8 cellular contexts compared by ENCODE assay signal in genomic region chr12:27179399-27180214, GRCh38.
A peak's percentile ranks its signal among the peaks of the same experiment; 100 is the strongest.
DNase-seq lines count a peak whose midpoint lies in the region; ATAC-seq, FAIRE-seq and TF ChIP-seq lines count a peak whose summit lies in the region.

No MANE protein-coding gene starts in this region.

- no peak for TF ChIP-seq POLR2A in NB4 (IDR thresholded peaks at IDR 0.05; ENCODE audit: extremely low read depth, insufficient read length)

- no peaks in the 10 kb centered on the region for H3K9me3 ChIP-seq in AG04450 (ENCODE audit: control insufficient read depth, insufficient read depth, low read length)
- H3K9me3 ChIP-seq in adipocyte (ENCODE audit: control insufficient read depth, low read length), result no peaks in the 10 kb centered on the region
- H3K9me3 ChIP-seq in keratinocyte (ENCODE audit: control insufficient read depth, low read depth, low read length), result no peaks in the 10 kb centered on the region
- H3K9me3 ChIP-seq in tibial artery, result no peaks in the 10 kb centered on the region

- no peaks in the 10 kb centered on the region for H3K79me2 ChIP-seq in keratinocyte (ENCODE audit: control insufficient read depth, insufficient read depth, low read length)

- H3K27ac ChIP-seq in AG04450 (ENCODE audit: low read depth, low read length) (no peak overlapping the region), keratinocyte (ENCODE audit: control insufficient read depth, insufficient read depth, low read length) (peak overlapping the region; percentile 62), tibial artery (peak overlapping the region; percentile 63 to 84)

- H4K20me1 ChIP-seq in keratinocyte (ENCODE audit: control insufficient read depth, extremely low read depth, insufficient read depth, low read length), result no peaks in the 10 kb centered on the region

- H3K9ac ChIP-seq in adipocyte (ENCODE audit: low read length), result peak overlapping the region; percentile 0
- peak overlapping the region; percentile 29 for H3K9ac ChIP-seq in keratinocyte (ENCODE audit: control insufficient read depth, extremely low read depth, insufficient read depth, low read length)

- H3K9me1 ChIP-seq in keratinocyte (ENCODE audit: control insufficient read depth, extremely low read depth, insufficient read depth, low read length), result no peaks in the 10 kb centered on the region

- H2AFZ ChIP-seq in keratinocyte (ENCODE audit: control insufficient read depth, low read length), result no peak overlapping the region

- TF ChIP-seq CTCF in AG04450 (IDR thresholded peaks at IDR 0.05; ENCODE audit: low read depth, low read length) (no peak), NB4 (IDR thresholded peaks at IDR 0.05; ENCODE audit: low read depth, low read length) (no peak), keratinocyte (optimal IDR thresholded peaks at IDR 0.05 in 1 of 3, IDR thresholded peaks at IDR 0.05 in 1 of 3, conservative IDR thresholded peaks at IDR 0.05 in 1 of 3; ENCODE audit: extremely low read depth in 1 of 3, insufficient read depth in 2 of 3, low read length in 3 of 3) (no peak), tibial artery (IDR thresholded peaks at IDR 0.05) (no peak)

- H3K4me1 ChIP-seq in adipocyte (ENCODE audit: control insufficient read depth, insufficient read depth, low read length) (peaks cover 50% of the 10 kb centered on the region), keratinocyte (ENCODE audit: control insufficient read depth, extremely low read depth, insufficient read depth, low read length) (peaks cover 41% of the 10 kb centered on the region), tibial artery (peaks cover 0 to 74% (median 23%) of the 10 kb centered on the region in 4 donors)

- H3K4me3 ChIP-seq in AG04450 (ENCODE audit: low read depth, low read length), result no peak overlapping the region
- H3K4me3 ChIP-seq in NB4 (ENCODE audit: low read depth, low read length), result peak overlapping the region; percentile 33
- H3K4me3 ChIP-seq in adipocyte (ENCODE audit: low read length), result no peak overlapping the region
- no peak overlapping the region for H3K4me3 ChIP-seq in keratinocyte (ENCODE audit: control insufficient read depth in 2 of 3, extremely low read depth in 1 of 3, insufficient read depth in 2 of 3, low read depth in 1 of 3, low read length in 3 of 3)
- peak overlapping the region in 1 of 2 donors; percentile 8 for H3K4me3 ChIP-seq in tibial artery

- H3K27me3 ChIP-seq in AG04450 (ENCODE audit: control insufficient read depth, insufficient read depth, low read length), result no peaks in the 10 kb centered on the region
- no peaks in the 10 kb centered on the region for H3K27me3 ChIP-seq in adipocyte (replicated peaks; ENCODE audit: control insufficient read depth, insufficient read depth, low read length)
- H3K27me3 ChIP-seq in keratinocyte (ENCODE audit: control insufficient read depth, extremely low read depth, insufficient read depth, low read length), result no peaks in the 10 kb centered on the region
- no peaks in the 10 kb centered on the region for H3K27me3 ChIP-seq in tibial artery

- no peaks in the 10 kb centered on the region for H3K36me3 ChIP-seq in adipocyte (ENCODE audit: control insufficient read depth, insufficient read depth, low read length, severe bottlenecking)
- H3K36me3 ChIP-seq in keratinocyte (ENCODE audit: control insufficient read depth in 2 of 2, extremely low read depth in 1 of 2, insufficient read depth in 2 of 2, low read length in 2 of 2), result no peaks in the 10 kb centered on the region
- H3K36me3 ChIP-seq in tibial artery, result no peaks in the 10 kb centered on the region

- ATAC-seq in HG02763 (IDR thresholded peaks at IDR 0.05; ENCODE audit: unreplicated experiment), result peak; percentile 87

- dilution Hi-C loops in keratinocyte (cut with MboI; ENCODE audit: extremely low pct_ligation_motif_present, low sequenced_read_pairs), result no loop called here

- DNase-seq in AG04450 (ENCODE audit: low read depth, low spot score) (peak; percentile 76), GM18507 (ENCODE audit: extremely low spot score, insufficient read length, low read depth) (peak; percentile 25), NB4 (ENCODE audit: low read depth) (peak; percentile 96), adipocyte (ENCODE audit: low read depth) (peak; percentile 87), keratinocyte (ENCODE audit: low read depth, low spot score) (peak; percentile 68), tibial artery (no peak)
- no peak for DNase-seq in stimulated activated naive CD4-positive, alpha-beta T cell (lab: John Stamatoyannopoulos, UW)

- CTCF ChIA-PET in AG04450 (lab: Charles Lee), result interaction anchor here (0.7 to 1.6 kb wide), 3 partner anchors 10 to 37 kb away, joined by 3 to 6 read pairs (median 4); no protein-coding TSS in a partner anchor

- POLR2A ChIA-PET in AG04450 (lab: Yijun Ruan, JAX), result interaction anchor here (0.8 to 2.1 kb wide), 3 partner anchors 11 to 65 kb away, joined by 3 to 14 read pairs (median 4); partner anchors contain the start of gene STK38L

- H3K4me2 ChIP-seq in keratinocyte (ENCODE audit: control insufficient read depth, extremely low read depth, insufficient read depth, low read depth, low read length), result peak overlapping the region; percentile 71

- intact Hi-C loops in tibial artery (cut with DNase I; ENCODE audit: low total_unique reads), result loop anchor here (10.0 kb wide), 1 partner anchor 345 kb away; the partner anchor contains the start of gene PPFIBP1

- FAIRE-seq in GM18507 (lab: Jason Lieb, UNC), result peak; percentile 99
- FAIRE-seq in keratinocyte (lab: Jason Lieb, UNC), result peak; percentile 99

Comparison
In these comparisons a context has a peak if more than half of its experiments do, and no peak if none do; other contexts are left out.
1. DNase-seq: peak in AG04450 (single experiment), GM18507 (single experiment), NB4 (single experiment), adipocyte (single experiment) and keratinocyte (single experiment); none in tibial artery (0 of 2) and stimulated activated naive CD4-positive, alpha-beta T cell (0 of 6).